ENCODE assay signal across 8 cellular contexts in the genomic region with DNA sequence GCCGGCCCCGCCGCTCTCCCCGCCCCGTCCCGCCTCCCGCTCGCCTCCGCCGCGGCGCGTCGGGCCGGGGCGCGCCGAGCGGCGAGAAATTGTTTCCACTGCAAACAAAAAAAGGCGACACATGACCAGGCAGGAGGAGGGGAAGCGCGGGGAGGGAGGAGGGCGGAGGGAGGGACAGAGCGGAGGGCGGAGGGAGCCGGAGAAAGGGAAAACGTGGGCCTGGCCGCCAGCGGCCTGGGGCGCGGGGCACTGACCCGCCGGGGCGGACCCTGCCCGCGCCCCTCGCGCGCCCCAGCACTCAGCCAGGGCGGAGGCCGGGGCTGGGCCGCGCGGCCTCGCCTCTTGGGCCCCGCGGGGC. TPM values are rescaled to one million over a fixed set of nuclear protein-coding genes. Genes with fewer than 3 reads are reported as not detected.
A peak's percentile ranks its signal among the peaks of the same experiment; 100 is the strongest.
DNase-seq lines count a peak whose midpoint lies in the region; ATAC-seq and TF ChIP-seq lines count a peak whose summit lies in the region.

Gene FOXN3, minus strand, starts transcription at position 123 of the 358 bp plus-strand sequence. CDS start 4,757 bp downstream, outside the sequence.

- no peaks in the 10 kb centered on the region for H3K36me3 ChIP-seq in prostate gland
- H3K36me3 ChIP-seq in upper lobe of right lung = peaks cover under 1% of the 10 kb centered on the region

- H3K9me3 ChIP-seq in prostate gland (no peaks in the 10 kb centered on the region), upper lobe of right lung (no peaks in the 10 kb centered on the region)

- intact Hi-C loops in left cardiac atrium (cut with DNase I) (loop anchor here in 1 of 2 donors (5.0 to 10.0 kb wide), 4 partner anchors 112 to 372 kb away; no protein-coding TSS in a partner anchor), prostate gland (cut with DNase I) (loop anchor here (2.0 to 10.0 kb wide), 4 partner anchors 52 to 495 kb away; no protein-coding TSS in a partner anchor), upper lobe of right lung (cut with DNase I) (no loop called here)

- no peaks in the 10 kb centered on the region for H3K9me3 Mint-ChIP-seq in T-helper 1 cell treated with Interleukin-12 subunit alpha and Interleukin-12 subunit beta and Interleukin-4 antibody, amounts not matched to agents 30 μg/mL and 1 μg/mL, for 36 hours

- no peaks in the 10 kb centered on the region for H3K27me3 Mint-ChIP-seq in T-helper 1 cell treated with Interleukin-12 subunit alpha and Interleukin-12 subunit beta and Interleukin-4 antibody, amounts not matched to agents 30 μg/mL and 1 μg/mL, for 36 hours (ENCODE audit: low read depth)

- H3K27me3 ChIP-seq in prostate gland (replicated peaks; ENCODE audit: insufficient read depth) = no peaks in the 10 kb centered on the region
- H3K27me3 ChIP-seq in upper lobe of right lung = no peaks in the 10 kb centered on the region

- peak; percentile 53 for ATAC-seq in HG02763 (IDR thresholded peaks at IDR 0.05; ENCODE audit: unreplicated experiment)
- ATAC-seq in left cardiac atrium = peak; percentile 76 to 86
- ATAC-seq in upper lobe of right lung = peak; percentile 88

- peak within 1 kb of the TSS; percentile 99 for H3K4me3 ChIP-seq in GM12865 (ENCODE audit: low read depth, low read length)
- H3K4me3 ChIP-seq in prostate gland = peak within 1 kb of the TSS; percentile 91 to 92
- H3K4me3 ChIP-seq in upper lobe of right lung = peak within 1 kb of the TSS; percentile 85

- WGBS in prostate gland = 0% methylated on average over 35 of the region's 48 CpGs

- peak; percentile 52 for TF ChIP-seq POLR2A in prostate gland (IDR thresholded peaks at IDR 0.05)

- peaks cover 10% of the 10 kb centered on the region for H3K36me3 Mint-ChIP-seq in T-helper 1 cell treated with Interleukin-12 subunit alpha and Interleukin-12 subunit beta and Interleukin-4 antibody, amounts not matched to agents 30 μg/mL and 1 μg/mL, for 36 hours (ENCODE audit: low read depth)

- DNase-seq in GM12865 (ENCODE audit: low read depth) (peak; percentile 95), NCI-H1417 treated with DMSO at 0.1 percent for 48 hours (lab: John Stamatoyannopoulos, UW) (peak; percentile 57), amniotic epithelial cell (ENCODE audit: low read depth) (peak; percentile 87), left cardiac atrium (peak; percentile 92), prostate gland (ENCODE audit: low spot score) (peak; percentile 92), upper lobe of right lung (peak; percentile 96)

- H3K4me1 ChIP-seq in prostate gland (replicated peaks) (peaks cover 8% of the 10 kb centered on the region), upper lobe of right lung (peaks cover 14% of the 10 kb centered on the region)

- peak within 1 kb of the TSS; percentile 94 to 95 for H3K27ac ChIP-seq in prostate gland
- peak within 1 kb of the TSS; percentile 94 for H3K27ac ChIP-seq in upper lobe of right lung

- H3K4me1 Mint-ChIP-seq in T-helper 1 cell treated with Interleukin-12 subunit alpha and Interleukin-12 subunit beta and Interleukin-4 antibody, amounts not matched to agents 30 μg/mL and 1 μg/mL, for 36 hours (ENCODE audit: low read depth) = peaks cover 47% of the 10 kb centered on the region

- peak within 1 kb of the TSS; percentile 87 for H3K4me3 Mint-ChIP-seq in T-helper 1 cell treated with Interleukin-12 subunit alpha and Interleukin-12 subunit beta and Interleukin-4 antibody, amounts not matched to agents 30 μg/mL and 1 μg/mL, for 36 hours

- no peak for TF ChIP-seq CTCF in GM12865 (IDR thresholded peaks at IDR 0.05; ENCODE audit: insufficient read depth, low read depth, low read length, missing control alignments)
- TF ChIP-seq CTCF in prostate gland (IDR thresholded peaks at IDR 0.05) = peak in 1 of 4 experiments; percentile 30
- TF ChIP-seq CTCF in upper lobe of right lung (IDR thresholded peaks at IDR 0.05) = no peak

- H3K27ac Mint-ChIP-seq in T-helper 1 cell treated with Interleukin-12 subunit alpha and Interleukin-12 subunit beta and Interleukin-4 antibody, amounts not matched to agents 30 μg/mL and 1 μg/mL, for 36 hours = peak within 1 kb of the TSS; percentile 92

RNA-seq across cellular contexts. Expression of gene FOXN3, which starts in this region (rescaled TPM):
- total RNA-seq in left cardiac atrium (100 to 1,000 TPM; 115 to 119 TPM), prostate gland (100 to 1,000 TPM in 1 of 2 donors, 10 to 100 TPM in 1; 53.9 to 141 TPM), upper lobe of right lung (103 TPM)

Comparison
In these comparisons a context has a peak if more than half of its experiments do, and no peak if none do; other contexts are left out.
1. Peak in every context shown above with its lines: DNase-seq, ATAC-seq, H3K4me3 ChIP-seq and H3K27ac ChIP-seq.